Comparison of ENCODE assay signal across 35 cellular contexts in genomic region chr2:129085386-129085785, GRCh38.
"Had no signal": no experiment of that assay in that cellular context is flagged by ENCODE, and none has a peak within 500 bp of the region (broad histone marks: within the 10 kb centered on the region; RNA-seq: fewer than 3 reads in every experiment).

No MANE protein-coding gene starts in this region.

- H3K4me1 ChIP-seq: SJCRH30 had no signal

- H3K9me3 ChIP-seq: MG63, SJCRH30 had no signal

- H2AFZ ChIP-seq: PC-9 had no signal

- H3K36me3 ChIP-seq: MG63, SJCRH30 had no signal

- H3K27ac ChIP-seq: KMS-11, PC-9, RWPE1, SJCRH30, SK-N-MC had no signal

- FAIRE-seq: RCC 7860 had no signal

- DNase-seq: Karpas-422, KBM-7, MG63, NCI-H1048, NCI-H1092 treated with DMSO at 0.1 percent for 48 hours, NCI-H1105 treated with DMSO at 0.1 percent for 48 hours, NCI-H1417, NCI-H1436, NCI-H146, NCI-H1694, NCI-H187, NCI-H1930, NCI-H2029 treated with DMSO at 0.1 percent for 48 hours, NCI-H2081 treated with DMSO at 0.1 percent for 48 hours, NCI-H2107, NCI-H2171, NCI-H226, NCI-H446 treated with DMSO at 0.1 percent for 48 hours, NCI-H510A, NCI-H524, NCI-H526, NCI-H69, NCI-H748 treated with DMSO at 0.1 percent for 48 hours, NCI-H82, PC-9, SHP77, SIG-M5, SJCRH30 had no signal

- H3K4me2 ChIP-seq: KMS-11, PC-9 had no signal

- H3K4me3 ChIP-seq: MG63, PC-9, SJCRH30, SK-N-MC had no signal

- H3K9ac ChIP-seq: KMS-11 had no signal

- ATAC-seq: Panc1, Right ventricle myocardium inferior, SK-N-SH treated with all-trans-retinoic acid at 6 μM for 48 hours had no signal

- H3K27me3 ChIP-seq: MG63, SJCRH30 had no signal
